6 cellular contexts compared by ENCODE assay signal in the genomic region with DNA sequence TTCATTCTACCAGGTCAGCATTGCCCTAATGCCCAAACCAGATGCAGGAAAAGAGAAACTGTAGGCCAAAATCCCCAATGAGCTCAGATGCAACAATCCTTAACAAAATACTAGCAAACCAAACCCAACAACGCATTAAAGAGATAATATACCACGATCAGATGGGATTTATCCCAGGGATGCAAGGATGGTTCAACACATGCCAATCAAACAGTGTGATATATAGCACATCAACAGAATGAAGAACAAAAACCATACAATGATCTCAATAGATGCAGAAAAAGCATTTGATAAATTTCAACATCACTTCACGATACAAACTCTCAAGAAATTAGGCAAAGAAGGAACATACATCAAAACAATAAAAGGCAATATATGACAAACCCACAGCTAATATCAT.
"Had no signal": no experiment of that assay in that cellular context is flagged by ENCODE, and none has a peak within 500 bp of the region (broad histone marks: within the 10 kb centered on the region; RNA-seq: fewer than 3 reads in every experiment).

No MANE protein-coding gene starts in this region.

- DNase-seq: IMR-90, KBM-7 had no signal

- H3K4me2 ChIP-seq: KMS-11 had no signal

- H3K9ac ChIP-seq: KMS-11 had no signal

- H3K27ac ChIP-seq: HL-60, KMS-11 had no signal

- FAIRE-seq: HepG2, HTR-8/SVneo had no signal

- ATAC-seq: HepG2 had no signal
